33 cellular contexts compared by ENCODE assay signal in the genomic region with DNA sequence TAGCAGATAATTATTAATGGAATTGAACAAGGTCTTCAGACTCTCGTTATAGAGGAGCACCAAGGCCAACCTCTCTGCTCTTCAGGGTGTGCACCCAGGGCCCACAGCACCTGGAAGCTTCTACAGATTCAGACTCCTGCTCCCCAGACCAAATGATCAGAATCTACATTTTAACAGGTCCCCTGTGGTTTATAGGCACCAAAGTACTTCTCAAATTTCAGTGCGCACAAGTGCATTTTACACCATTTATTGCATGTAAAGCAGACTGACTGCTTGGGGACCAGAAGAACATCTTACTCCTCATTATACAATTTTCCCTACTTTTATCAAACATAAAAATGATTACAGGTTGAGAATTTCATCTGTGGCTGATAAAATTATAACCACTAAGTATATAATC.
"Had no signal": no experiment of that assay in that cellular context is flagged by ENCODE, and none has a peak within 500 bp of the region (broad histone marks: within the 10 kb centered on the region; RNA-seq: fewer than 3 reads in every experiment).

No MANE protein-coding gene starts in this region.

- H3K27me3 Mint-ChIP-seq: activated B cell treated with CpG ODN at 0.5 μM for 24 hours; activated naive CD4-positive, alpha-beta T cell treated with anti-CD3 and anti-CD28 coated beads, Interleukin-2, amount 50 U/mL, for 24 hours; activated naive CD8-positive, alpha-beta T cell treated with anti-CD3 and anti-CD28 coated beads, Interleukin-2, amount 10 ng/mL, durations not matched to agents 7 days and 5 days; activated T-cell treated with anti-CD3 and anti-CD28 coated beads, Interleukin-2, amount 50 U/mL, for 24 hours; central memory CD8-positive, alpha-beta T cell had no signal

- H3K4me3 Mint-ChIP-seq: activated B cell treated with CpG ODN at 0.5 μM for 24 hours; activated CD8-positive, alpha-beta T cell treated with anti-CD3 and anti-CD28 coated beads, Interleukin-2, amount 10 ng/mL, durations not matched to agents 7 days and 5 days; activated naive CD4-positive, alpha-beta T cell treated with anti-CD3 and anti-CD28 coated beads, Interleukin-2, amount 50 U/mL, for 24 hours; activated naive CD8-positive, alpha-beta T cell treated with anti-CD3 and anti-CD28 coated beads, Interleukin-2, amount 10 ng/mL, durations not matched to agents 7 days and 5 days; activated T-cell treated with anti-CD3 and anti-CD28 coated beads, Interleukin-2, amount 50 U/mL, for 24 hours; central memory CD8-positive, alpha-beta T cell had no signal

- DNase-seq: activated B cell treated with CpG ODN at 0.5 μM for 24 hours; activated CD4-positive, alpha-beta T cell treated with anti-CD3 and anti-CD28 coated beads for 1 hour; activated CD4-positive, alpha-beta T cell treated with anti-CD3 and anti-CD28 coated beads for 48 hours; activated CD4-positive, alpha-beta T cell treated with anti-CD3 and anti-CD28 coated beads, Interleukin-2, amount 50 U/mL, for 4 hours; activated CD8-positive, alpha-beta T cell treated with anti-CD3 and anti-CD28 coated beads, Interleukin-2, amount 10 ng/mL, durations not matched to agents 7 days and 5 days; activated gamma-delta T cell; activated naive CD4-positive, alpha-beta T cell treated with Interleukin-2 at 50 U/mL for 16 hours; activated naive CD8-positive, alpha-beta T cell treated with anti-CD3 and anti-CD28 coated beads, Interleukin-2, amount 10 ng/mL, durations not matched to agents 7 days and 5 days; activated T-cell treated with anti-CD3 and anti-CD28 coated beads, Interleukin-2, amount 50 U/mL, for 24 hours; amygdala; NCI-H1105; NCI-H1417 treated with DMSO at 0.1 percent for 48 hours; NCI-H1694 treated with DMSO at 0.1 percent for 48 hours; NCI-H2029; NCI-H2107; NCI-H510A; NCI-H748 treated with DMSO at 0.1 percent for 48 hours; PC-9; SIG-M5; SW 1271; T-helper 1 cell; T-helper 2 cell; T-helper 9 cell had no signal

- H3K9me3 Mint-ChIP-seq: activated B cell treated with CpG ODN at 0.5 μM for 24 hours; activated naive CD4-positive, alpha-beta T cell treated with anti-CD3 and anti-CD28 coated beads, Interleukin-2, amount 50 U/mL, for 24 hours; activated T-helper 2 cell treated with anti-CD3 and anti-CD28 coated beads, Interferon-gamma antibody, Interleukin-2, Interleukin-4, amounts not matched to agents 10 μg/mL and 5 μg/mL and 100 μg/mL, durations not matched to agents 14 hours and 24 hours and 36 hours; central memory CD8-positive, alpha-beta T cell had no signal

- H3K9me3 ChIP-seq: ascending aorta had no signal

- H3K36me3 ChIP-seq: cardiac muscle cell had no signal

- H3K27ac ChIP-seq: ascending aorta, cardiac muscle cell, coronary artery, PC-9, RWPE1, VCaP had no signal

- H3K4me3 ChIP-seq: ascending aorta, cardiac muscle cell, coronary artery, K562, PC-9 had no signal

- H3K4me1 Mint-ChIP-seq: activated B cell treated with CpG ODN at 0.5 μM for 24 hours; activated naive CD8-positive, alpha-beta T cell treated with anti-CD3 and anti-CD28 coated beads, Interleukin-2, amount 10 ng/mL, durations not matched to agents 7 days and 5 days; central memory CD8-positive, alpha-beta T cell had no signal

- H3K4me1 ChIP-seq: ascending aorta had no signal

- H3K27me3 ChIP-seq: ascending aorta, cardiac muscle cell had no signal

- ATAC-seq: activated CD8-positive, alpha-beta T cell treated with anti-CD3 and anti-CD28 coated beads, Interleukin-2, amount 10 ng/mL, durations not matched to agents 7 days and 5 days; K562; Right ventricle myocardium inferior had no signal

- H3K27ac Mint-ChIP-seq: activated B cell treated with CpG ODN at 0.5 μM for 24 hours; activated CD8-positive, alpha-beta T cell treated with anti-CD3 and anti-CD28 coated beads, Interleukin-2, amount 10 ng/mL, durations not matched to agents 7 days and 5 days; activated naive CD4-positive, alpha-beta T cell treated with anti-CD3 and anti-CD28 coated beads, Interleukin-2, amount 50 U/mL, for 24 hours; activated naive CD8-positive, alpha-beta T cell treated with anti-CD3 and anti-CD28 coated beads, Interleukin-2, amount 10 ng/mL, durations not matched to agents 7 days and 5 days; activated T-cell treated with anti-CD3 and anti-CD28 coated beads, Interleukin-2, amount 50 U/mL, for 24 hours; activated T-helper 2 cell treated with anti-CD3 and anti-CD28 coated beads, Interferon-gamma antibody, Interleukin-2, Interleukin-4, amounts not matched to agents 10 μg/mL and 5 μg/mL and 100 μg/mL, durations not matched to agents 14 hours and 24 hours and 36 hours had no signal
